ENCODE assay signal across 30 cellular contexts in the genomic region with DNA sequence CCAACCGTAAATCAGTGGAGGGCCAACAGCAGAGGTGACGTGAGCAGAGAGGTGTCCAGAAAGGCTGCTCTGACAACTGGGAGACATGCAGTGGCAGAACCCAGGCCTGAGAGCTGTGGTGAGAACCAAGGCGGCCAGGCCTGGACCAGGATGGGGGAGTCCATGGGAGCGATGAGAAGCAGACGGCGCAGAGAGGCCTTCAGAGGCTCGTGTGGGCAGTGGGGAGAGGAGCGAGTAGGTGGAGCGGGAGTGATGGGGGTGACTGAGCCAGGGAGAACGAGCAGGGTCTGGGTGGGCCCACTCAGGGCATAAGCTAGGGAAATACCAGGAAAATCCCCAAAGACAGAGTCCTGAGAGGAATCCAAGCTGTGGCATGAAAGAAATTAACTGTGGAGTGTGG. TPM values are rescaled to one million over a fixed set of nuclear protein-coding genes. Genes with fewer than 3 reads are reported as not detected.
DNase-seq lines count a peak whose midpoint lies in the region; ATAC-seq and TF ChIP-seq lines count a peak whose summit lies in the region.
"Had no signal": no experiment of that assay in that cellular context is flagged by ENCODE, and none has a peak within 500 bp of the region (broad histone marks: within the 10 kb centered on the region; RNA-seq: fewer than 3 reads in every experiment).

No MANE protein-coding gene starts in this region.

- peak; percentile 12 for DNase-seq in left ventricle myocardium inferior
- no peak for DNase-seq in left cardiac atrium
- DNase-seq in ecto neural progenitor cell (ENCODE audit: low spot score): peak; percentile 37
- DNase-seq in omental fat pad (ENCODE audit: low spot score): peak; percentile 10
- no peak for DNase-seq in G401 (ENCODE audit: low spot score)
- DNase-seq in MG63: no peak
- DNase-seq in CD14-positive monocyte (ENCODE audit: low spot score): no peak
- DNase-seq: activated CD4-positive, alpha-beta memory T cell treated with anti-CD3 and anti-CD28 coated beads for 36 hours; activated effector memory CD4-positive, alpha-beta T cell treated with Interleukin-2 at 50 U/mL for 16 hours; activated T-cell treated with anti-CD3 and anti-CD28 coated beads for 4 hours; DMS79 treated with DMSO at 0.1 percent for 48 hours; HCEC 1CT; NCI-H2029 treated with DMSO at 0.1 percent for 48 hours; NCI-H345; NCI-H774; stimulated activated CD4-positive, alpha-beta T cell treated with anti-CD3 and anti-CD28 coated beads, Interleukin-15, amount 100 ng/mL, for 24 hours; thyroid gland had no signal

- TF ChIP-seq CTCF in left ventricle myocardium inferior (IDR thresholded peaks at IDR 0.05; ENCODE audit: borderline replicate concordance): no peak
- no peak for TF ChIP-seq CTCF in omental fat pad (IDR thresholded peaks at IDR 0.05)
- no peak for TF ChIP-seq CTCF in CD14-positive monocyte (IDR thresholded peaks at IDR 0.05)

- peaks cover 11% of the 10 kb centered on the region for H3K27me3 ChIP-seq in left ventricle myocardium inferior (ENCODE audit: low read depth)
- H3K27me3 ChIP-seq in MG63: no peaks in the 10 kb centered on the region
- H3K27me3 ChIP-seq: BLaER1, dorsolateral prefrontal cortex, gastroesophageal sphincter, thyroid gland had no signal

- intact Hi-C loops in left ventricle myocardium inferior (cut with micrococcal nuclease) (no loop called here), left cardiac atrium (cut with DNase I) (no loop called here), CD14-positive monocyte (cut with micrococcal nuclease) (no loop called here)

- H3K4me3 ChIP-seq in left ventricle myocardium inferior (no peak overlapping the region), MG63 (no peak overlapping the region)
- H3K4me3 ChIP-seq: BLaER1, dorsolateral prefrontal cortex, gastroesophageal sphincter, K562, thyroid gland had no signal

- H3K4me1 Mint-ChIP-seq in CD14-positive monocyte: peaks cover 11% of the 10 kb centered on the region

- no peaks in the 10 kb centered on the region for H3K4me1 ChIP-seq in left ventricle myocardium inferior
- H3K4me1 ChIP-seq: gastroesophageal sphincter, thyroid gland had no signal

- H3K9me3 ChIP-seq in left ventricle myocardium inferior (replicated peaks): no peaks in the 10 kb centered on the region
- H3K9me3 ChIP-seq in MG63: no peaks in the 10 kb centered on the region
- H3K9me3 ChIP-seq: BLaER1, gastroesophageal sphincter, thyroid gland had no signal

- H3K27ac ChIP-seq in left ventricle myocardium inferior (replicated peaks): no peak overlapping the region
- H3K27ac ChIP-seq: BLaER1, dorsolateral prefrontal cortex, gastroesophageal sphincter, thyroid gland had no signal

- H3K27me3 Mint-ChIP-seq in CD14-positive monocyte (ENCODE audit: low read depth in 3 of 3): peaks cover 5 to 17% (median 12%) of the 10 kb centered on the region in 3 donors
- H3K27me3 Mint-ChIP-seq: activated CD4-positive, alpha-beta memory T cell treated with anti-CD3 and anti-CD28 coated beads for 36 hours; stimulated activated naive CD8-positive, alpha-beta T cell treated with anti-CD3 and anti-CD28 coated beads, Interleukin-15, Interleukin-2, amounts not matched to agents 100 ng/mL and 50 ng/mL, for 24 hours had no signal

- H3K36me3 ChIP-seq in left ventricle myocardium inferior (no peaks in the 10 kb centered on the region), MG63 (no peaks in the 10 kb centered on the region)
- H3K36me3 ChIP-seq: BLaER1, gastroesophageal sphincter, thyroid gland had no signal

- H3K9me3 Mint-ChIP-seq in CD14-positive monocyte: no peaks in the 10 kb centered on the region
- H3K9me3 Mint-ChIP-seq: activated CD4-positive, alpha-beta memory T cell treated with anti-CD3 and anti-CD28 coated beads for 36 hours; stimulated activated naive CD8-positive, alpha-beta T cell treated with anti-CD3 and anti-CD28 coated beads, Interleukin-15, Interleukin-2, amounts not matched to agents 100 ng/mL and 50 ng/mL, for 24 hours; T-helper 1 cell treated with Interleukin-12 subunit alpha and Interleukin-12 subunit beta and Interleukin-4 antibody, amounts not matched to agents 30 μg/mL and 1 μg/mL, for 36 hours had no signal

- no peak overlapping the region for H3K4me3 Mint-ChIP-seq in CD14-positive monocyte
- H3K4me3 Mint-ChIP-seq: activated CD4-positive, alpha-beta memory T cell treated with anti-CD3 and anti-CD28 coated beads for 36 hours; stimulated activated naive CD8-positive, alpha-beta T cell treated with anti-CD3 and anti-CD28 coated beads, Interleukin-15, Interleukin-2, amounts not matched to agents 100 ng/mL and 50 ng/mL, for 24 hours; T-helper 1 cell treated with Interleukin-12 subunit alpha and Interleukin-12 subunit beta and Interleukin-4 antibody, amounts not matched to agents 30 μg/mL and 1 μg/mL, for 36 hours had no signal

- in situ Hi-C loops in G401 (cut with HindIII; ENCODE audit: low sequenced_read_pairs): no loop called here

- no peaks in the 10 kb centered on the region for H3K36me3 Mint-ChIP-seq in CD14-positive monocyte
- H3K36me3 Mint-ChIP-seq: activated CD4-positive, alpha-beta memory T cell treated with anti-CD3 and anti-CD28 coated beads for 36 hours had no signal

- H3K27ac Mint-ChIP-seq in CD14-positive monocyte: no peak overlapping the region
- H3K27ac Mint-ChIP-seq: activated CD4-positive, alpha-beta memory T cell treated with anti-CD3 and anti-CD28 coated beads for 36 hours; stimulated activated naive CD8-positive, alpha-beta T cell treated with anti-CD3 and anti-CD28 coated beads, Interleukin-15, Interleukin-2, amounts not matched to agents 100 ng/mL and 50 ng/mL, for 24 hours; T-helper 1 cell treated with Interleukin-12 subunit alpha and Interleukin-12 subunit beta and Interleukin-4 antibody, amounts not matched to agents 30 μg/mL and 1 μg/mL, for 36 hours had no signal

- no peak for ATAC-seq in left cardiac atrium
- ATAC-seq in omental fat pad (ENCODE audit: low FRiP score): no peak
- ATAC-seq: gastroesophageal sphincter, K562 had no signal

RNA-seq across cellular contexts. Expression of a gene that starts 7.9 kb away (rescaled TPM):
- total RNA-seq in left ventricle myocardium inferior: not detected
- total RNA-seq in left cardiac atrium: not detected
- not detected for total RNA-seq in omental fat pad
- total RNA-seq in G401 (2014; rRNA removed; shearing (Covaris generic)): not detected in 2 replicates
- total RNA-seq in MG63 (2014; rRNA removed; shearing (Covaris generic); ENCODE audit: low replicate concordance): not detected in 2 replicates
- not detected for polyA plus RNA-seq in CD14-positive monocyte
- total RNA-seq: dorsolateral prefrontal cortex, fibroblast of lung, gastroesophageal sphincter, K562, lower leg skin, MCF 10A, mononuclear cell, posterior vena cava, RPMI7951, thyroid gland had no signal
- polyA plus RNA-seq: fibroblast of lung, K562, neural cell had no signal

RNA-seq across cellular contexts. Expression of a gene that starts 21.1 kb away (rescaled TPM):
- not detected for total RNA-seq in left ventricle myocardium inferior
- not detected for total RNA-seq in left cardiac atrium
- total RNA-seq in omental fat pad: not detected
- not detected in 2 replicates for total RNA-seq in G401 (2014; rRNA removed; shearing (Covaris generic))
- total RNA-seq in MG63 (2014; rRNA removed; shearing (Covaris generic); ENCODE audit: low replicate concordance): not detected in 2 replicates
- polyA plus RNA-seq in CD14-positive monocyte: not detected
- total RNA-seq: dorsolateral prefrontal cortex, lower leg skin, MCF 10A, posterior vena cava, thyroid gland had no signal
- polyA plus RNA-seq: K562, neural cell had no signal

RNA-seq across cellular contexts. Expression of a gene that starts 41.1 kb away (rescaled TPM):
- total RNA-seq in left ventricle myocardium inferior (2.7 TPM), left cardiac atrium (1 to 10 TPM; 1.6 to 4.4 TPM), omental fat pad (1 to 10 TPM in 2 of 4 donors, under 1 TPM in 1, not detected in 1; 0.75 to 1.4 (median 1.0) TPM)
- total RNA-seq in G401 (2014; rRNA removed; shearing (Covaris generic)): 7.3 TPM in 1 of 2 replicates, not detected in the other
- 1.1 TPM in 1 of 2 replicates, not detected in the other for total RNA-seq in MG63 (2014; rRNA removed; shearing (Covaris generic); ENCODE audit: low replicate concordance)
- under 1 TPM in 1 of 2 donors, not detected in 1; 0.45 TPM for polyA plus RNA-seq in CD14-positive monocyte
- total RNA-seq: MCF 10A, RPMI7951 had no signal

Comparison
In these comparisons a context has a peak if more than half of its experiments do, and no peak if none do; other contexts are left out.
1. DNase-seq: peak in left ventricle myocardium inferior (single experiment), ecto neural progenitor cell (single experiment) and omental fat pad (single experiment); none in left cardiac atrium (single experiment), G401 (single experiment), MG63 (single experiment) and CD14-positive monocyte (single experiment).